In the genomic region with DNA sequence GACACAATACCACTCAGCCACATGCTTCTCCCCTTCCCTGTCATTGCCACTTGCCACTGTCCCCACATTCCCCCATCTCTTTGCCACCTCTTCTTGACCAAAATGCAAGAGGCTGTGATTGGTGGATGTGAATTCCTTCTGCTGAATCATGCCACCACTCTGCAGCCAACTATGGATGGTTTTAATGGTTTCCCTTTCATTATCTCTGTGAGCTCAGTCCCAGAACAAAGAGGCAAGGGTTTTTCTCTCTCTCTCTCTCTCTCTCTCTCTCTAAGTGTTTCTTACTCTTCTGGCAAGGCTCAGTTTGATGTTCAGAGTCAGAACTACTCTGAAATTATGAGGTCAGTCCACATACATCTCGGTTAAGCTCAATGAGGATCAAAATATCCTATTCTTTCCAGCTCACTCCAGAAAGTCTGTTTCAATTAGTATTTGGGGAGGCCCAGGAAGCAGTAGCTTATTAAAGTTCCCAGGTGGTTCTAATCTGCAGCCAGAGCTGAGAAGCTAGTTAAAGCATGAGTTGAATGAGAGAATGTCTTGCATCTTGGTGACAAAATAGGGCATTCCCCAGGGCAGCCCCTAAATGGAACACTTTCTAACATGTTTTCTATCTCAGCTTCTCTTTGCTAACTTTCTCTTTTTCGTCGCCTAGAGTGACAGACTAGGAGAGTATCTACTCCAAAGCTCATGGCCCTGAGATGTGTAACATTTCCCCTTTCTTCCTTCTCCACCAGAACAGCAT, we compare ENCODE assay signal across 10 cellular contexts. TPM values are rescaled to one million over a fixed set of nuclear protein-coding genes. Genes with fewer than 3 reads are reported as not detected.
A peak's percentile ranks its signal among the peaks of the same experiment; 100 is the strongest.
DNase-seq lines count a peak whose midpoint lies in the region; ATAC-seq and TF ChIP-seq lines count a peak whose summit lies in the region.
"Had no signal": no experiment of that assay in that cellular context is flagged by ENCODE, and none has a peak within 500 bp of the region (broad histone marks: within the 10 kb centered on the region; RNA-seq: fewer than 3 reads in every experiment).

No MANE protein-coding gene starts in this region.

- H3K27ac Mint-ChIP-seq in activated naive CD4-positive, alpha-beta T cell treated with anti-CD3 and anti-CD28 coated beads, Interleukin-2, amount 50 U/mL, for 72 hours = peak overlapping the region in 1 of 2 donors; percentile 36
- peak overlapping the region; percentile 85 for H3K27ac Mint-ChIP-seq in activated B cell treated with CpG ODN at 0.5 μM for 24 hours

- TF ChIP-seq CTCF in activated B cell treated with CpG ODN at 0.5 μM for 24 hours (IDR thresholded peaks at IDR 0.05) = no peak

- peaks cover 1 to 15% of the 10 kb centered on the region in 2 donors for H3K9me3 Mint-ChIP-seq in activated naive CD4-positive, alpha-beta T cell treated with anti-CD3 and anti-CD28 coated beads, Interleukin-2, amount 50 U/mL, for 72 hours
- H3K9me3 Mint-ChIP-seq in activated B cell treated with CpG ODN at 0.5 μM for 24 hours = peaks cover 11% of the 10 kb centered on the region

- CTCF ChIA-PET in activated B cell treated with CpG ODN at 0.5 μM for 24 hours (lab: Charles Lee) = interaction anchor here (0.8 to 1.5 kb wide), 4 partner anchors 35 to 71 kb away, joined by 3 to 4 read pairs (median 4); no protein-coding TSS in a partner anchor

- H3K4me3 Mint-ChIP-seq in activated B cell treated with CpG ODN at 0.5 μM for 24 hours = peak overlapping the region; percentile 60

- peaks cover 39% of the 10 kb centered on the region for H3K4me1 Mint-ChIP-seq in activated B cell treated with CpG ODN at 0.5 μM for 24 hours

- no peaks in the 10 kb centered on the region for H3K27me3 Mint-ChIP-seq in activated B cell treated with CpG ODN at 0.5 μM for 24 hours

- H3K36me3 Mint-ChIP-seq in activated naive CD4-positive, alpha-beta T cell treated with anti-CD3 and anti-CD28 coated beads, Interleukin-2, amount 50 U/mL, for 72 hours = peaks cover 2 to 6% of the 10 kb centered on the region in 2 donors
- peaks cover 11% of the 10 kb centered on the region for H3K36me3 Mint-ChIP-seq in activated B cell treated with CpG ODN at 0.5 μM for 24 hours (ENCODE audit: low read depth)

- POLR2A ChIA-PET in activated B cell treated with CpG ODN at 0.5 μM for 24 hours (lab: Charles Lee) = interaction anchor here (0.6 to 2.6 kb wide), 14 partner anchors 9 to 61 kb away, joined by 3 to 14 read pairs (median 4); a partner anchor contains a TSS

- ATAC-seq in activated naive CD4-positive, alpha-beta T cell treated with anti-CD3 and anti-CD28 coated beads, Interleukin-2, amount 50 U/mL, for 72 hours = peak; percentile 83 to 94
- ATAC-seq in HG02981 (IDR thresholded peaks at IDR 0.05; ENCODE audit: unreplicated experiment) (peak; percentile 73), activated B cell treated with CpG ODN at 0.5 μM for 24 hours (ENCODE audit: low read depth) (peak; percentile 81), HG03520 (IDR thresholded peaks at IDR 0.05; ENCODE audit: unreplicated experiment) (no peak)

- intact Hi-C loops in activated B cell treated with CpG ODN at 0.5 μM for 24 hours (cut with micrococcal nuclease) = loop anchor here (1.0 to 2.0 kb wide), 2 partner anchors 16 to 25 kb away; a partner anchor contains a TSS

- DNase-seq in activated naive CD4-positive, alpha-beta T cell treated with anti-CD3 and anti-CD28 coated beads, Interleukin-2, amount 50 U/mL, for 72 hours (ENCODE audit: low spot score in 2 of 2) = no peak
- no peak for DNase-seq in activated naive CD4-positive, alpha-beta T cell treated with anti-CD3 and anti-CD28 coated beads, Interleukin-2, amount 50 U/mL, for 16 hours
- DNase-seq in activated B cell treated with CpG ODN at 0.5 μM for 24 hours (no peak), Kasumi-1 (lab: John Stamatoyannopoulos, UW) (no peak), middle frontal gyrus (ENCODE audit: extremely low spot score, low spot score) (no peak)
- DNase-seq in stimulated activated CD4-positive, alpha-beta T cell treated with anti-CD3 and anti-CD28 coated beads, Interleukin-1b, Interleukin-23, amount 100 ng/mL, for 48 hours = no peak
- DNase-seq: DMS 273 treated with DMSO at 0.1 percent for 48 hours had no signal

RNA-seq across cellular contexts. Expression of a gene that starts 8.5 kb away (rescaled TPM):
- total RNA-seq in activated naive CD4-positive, alpha-beta T cell treated with anti-CD3 and anti-CD28 coated beads, Interleukin-2, amount 50 U/mL, for 72 hours = not detected
- 1.3 and 1.4 TPM in 2 replicates for total RNA-seq in activated B cell treated with CpG ODN at 0.5 μM for 24 hours
- total RNA-seq: glomerular endothelial cell had no signal

RNA-seq across cellular contexts. Expression of a gene that starts 24.6 kb away (rescaled TPM):
- under 1 TPM; 0.14 to 0.49 TPM for total RNA-seq in activated naive CD4-positive, alpha-beta T cell treated with anti-CD3 and anti-CD28 coated beads, Interleukin-2, amount 50 U/mL, for 72 hours
- total RNA-seq in activated B cell treated with CpG ODN at 0.5 μM for 24 hours = 31.2 and 31.7 TPM in 2 replicates
- total RNA-seq: glomerular endothelial cell had no signal

Comparison
In these comparisons a context has a peak if more than half of its experiments do, and no peak if none do; other contexts are left out.
1. RNA of a gene that starts 24.6 kb away (total RNA-seq): 31.2 to 31.7 TPM in activated B cell treated with CpG ODN at 0.5 μM for 24 hours; 0.14 to 0.49 TPM in activated naive CD4-positive, alpha-beta T cell treated with anti-CD3 and anti-CD28 coated beads, Interleukin-2, amount 50 U/mL, for 72 hours; every median in the first group is over 10 times any median in the second.